22 cellular contexts compared by ENCODE assay signal in the genomic region with DNA sequence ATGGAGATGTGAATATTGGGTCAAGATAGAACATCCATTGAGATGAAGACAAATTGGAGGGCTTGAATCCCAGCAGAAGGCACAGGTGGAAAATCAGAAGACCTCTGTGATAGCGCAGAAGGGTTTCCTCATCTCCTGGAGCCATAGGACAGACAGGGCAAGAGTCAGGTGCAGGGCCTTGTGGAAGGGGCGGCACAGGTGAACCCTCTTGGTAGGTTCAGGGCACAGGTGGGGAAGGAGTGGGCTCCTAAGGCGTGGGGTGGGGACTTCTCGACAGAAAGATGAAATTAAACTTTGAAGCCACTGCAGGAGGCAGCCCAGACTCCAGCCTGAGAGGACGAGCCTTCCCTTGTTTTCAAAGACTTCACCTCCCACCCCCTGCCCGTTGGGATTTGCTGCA.
"Had no signal": no experiment of that assay in that cellular context is flagged by ENCODE, and none has a peak within 500 bp of the region (broad histone marks: within the 10 kb centered on the region; RNA-seq: fewer than 3 reads in every experiment).

No MANE protein-coding gene starts in this region.

- H3K9me3 ChIP-seq: gastroesophageal sphincter, pancreas, sigmoid colon, testis had no signal

- H3K36me3 ChIP-seq: gastroesophageal sphincter, heart left ventricle, pancreas, sigmoid colon, tibial artery had no signal

- H3K9me3 Mint-ChIP-seq: natural killer cell; stimulated activated effector memory CD8-positive, alpha-beta T cell treated with anti-CD3 and anti-CD28 coated beads, Interleukin-12 subunit alpha, Interleukin-12 subunit beta, amount 100 ng/mL, for 72 hours had no signal

- H3K27ac Mint-ChIP-seq: memory B cell; natural killer cell; stimulated activated effector memory CD8-positive, alpha-beta T cell treated with anti-CD3 and anti-CD28 coated beads, Interleukin-12 subunit alpha, Interleukin-12 subunit beta, amount 100 ng/mL, for 72 hours; type B pancreatic cell had no signal

- H3K27me3 Mint-ChIP-seq: type B pancreatic cell had no signal

- H3K27me3 ChIP-seq: hepatocyte, pancreas, testis had no signal

- H3K36me3 Mint-ChIP-seq: natural killer cell; stimulated activated effector memory CD8-positive, alpha-beta T cell treated with anti-CD3 and anti-CD28 coated beads, Interleukin-12 subunit alpha, Interleukin-12 subunit beta, amount 100 ng/mL, for 72 hours had no signal

- H3K4me1 ChIP-seq: pancreas, sigmoid colon, testis had no signal

- DNase-seq: cortex of kidney; effector CD4-positive, alpha-beta T cell; heart left ventricle; natural killer cell; occipital lobe; pancreas; sigmoid colon; stimulated activated CD4-positive, alpha-beta T cell treated with anti-CD3 and anti-CD28 coated beads, Interleukin-2, amount 100 ng/mL, for 24 hours; stimulated activated CD4-positive, alpha-beta T cell treated with anti-CD3 and anti-CD28 coated beads, Interleukin-4, amount 100 ng/mL, for 24 hours; stimulated activated naive CD4-positive, alpha-beta T cell treated with Interleukin-2 at 50 U/mL for 16 hours; tibial artery had no signal

- H3K27ac ChIP-seq: epithelial cell of prostate, gastroesophageal sphincter, heart left ventricle, hepatocyte, pancreas, sigmoid colon, testis, tibial artery had no signal

- H2AFZ ChIP-seq: hepatocyte had no signal

- H3K4me2 ChIP-seq: hepatocyte had no signal

- H3K79me2 ChIP-seq: hepatocyte had no signal

- ATAC-seq: gastroesophageal sphincter; heart left ventricle; left lobe of liver; natural killer cell; stimulated activated effector memory CD8-positive, alpha-beta T cell treated with anti-CD3 and anti-CD28 coated beads, Interleukin-12 subunit alpha, Interleukin-12 subunit beta, amount 100 ng/mL, for 72 hours had no signal

- H3K4me3 Mint-ChIP-seq: memory B cell; natural killer cell; stimulated activated effector memory CD8-positive, alpha-beta T cell treated with anti-CD3 and anti-CD28 coated beads, Interleukin-12 subunit alpha, Interleukin-12 subunit beta, amount 100 ng/mL, for 72 hours; type B pancreatic cell had no signal

- H3K4me1 Mint-ChIP-seq: natural killer cell; stimulated activated effector memory CD8-positive, alpha-beta T cell treated with anti-CD3 and anti-CD28 coated beads, Interleukin-12 subunit alpha, Interleukin-12 subunit beta, amount 100 ng/mL, for 72 hours had no signal

- FAIRE-seq: kidney, pancreas had no signal

- H3K4me3 ChIP-seq: dorsolateral prefrontal cortex, gastroesophageal sphincter, heart left ventricle, hepatocyte, lung, pancreas, sigmoid colon, testis, tibial artery had no signal
